20 cellular contexts compared by ENCODE assay signal in genomic region chr2:183859129-183859528, GRCh38.
"Had no signal": no experiment of that assay in that cellular context is flagged by ENCODE, and none has a peak within 500 bp of the region (broad histone marks: within the 10 kb centered on the region; RNA-seq: fewer than 3 reads in every experiment).

No MANE protein-coding gene starts in this region.

- FAIRE-seq: endothelial cell of umbilical vein, islet of Langerhans, keratinocyte had no signal

- H3K9me3 ChIP-seq: colonic mucosa, esophagus muscularis mucosa, mucosa of descending colon had no signal

- H3K36me3 ChIP-seq: colonic mucosa, esophagus muscularis mucosa, gastroesophageal sphincter, heart left ventricle, left lung, lower lobe of right lung had no signal

- H3K27ac ChIP-seq: colonic mucosa, esophagus muscularis mucosa, foreskin keratinocyte, gastroesophageal sphincter, heart left ventricle, left lung, lower lobe of right lung had no signal

- H3K27me3 ChIP-seq: colonic mucosa, esophagus muscularis mucosa, foreskin keratinocyte, gastroesophageal sphincter, heart left ventricle, left lung had no signal

- H3K4me1 ChIP-seq: colonic mucosa, esophagus muscularis mucosa, foreskin keratinocyte, gastroesophageal sphincter, heart left ventricle, left lung, lower lobe of right lung had no signal

- DNase-seq: colonic mucosa; cortex of kidney; effector CD8-positive, alpha-beta T cell; effector memory CD8-positive, alpha-beta T cell; endodermal cell; foreskin keratinocyte; heart left ventricle; hippocampal formation; left cardiac atrium; left lung; left ventricle myocardium superior; lower lobe of right lung; mesenchymal stem cell; mucosa of descending colon; naive B cell had no signal

- ATAC-seq: effector memory CD8-positive, alpha-beta T cell; foreskin keratinocyte; gastroesophageal sphincter; heart left ventricle; left cardiac atrium; left lung; left ventricle myocardium superior; lower lobe of right lung; mucosa of descending colon had no signal

- H3K4me3 ChIP-seq: colonic mucosa, esophagus muscularis mucosa, gastroesophageal sphincter, heart left ventricle, left lung, lower lobe of right lung, mucosa of descending colon had no signal
